Comparison of ENCODE assay signal across 8 cellular contexts in the genomic region with DNA sequence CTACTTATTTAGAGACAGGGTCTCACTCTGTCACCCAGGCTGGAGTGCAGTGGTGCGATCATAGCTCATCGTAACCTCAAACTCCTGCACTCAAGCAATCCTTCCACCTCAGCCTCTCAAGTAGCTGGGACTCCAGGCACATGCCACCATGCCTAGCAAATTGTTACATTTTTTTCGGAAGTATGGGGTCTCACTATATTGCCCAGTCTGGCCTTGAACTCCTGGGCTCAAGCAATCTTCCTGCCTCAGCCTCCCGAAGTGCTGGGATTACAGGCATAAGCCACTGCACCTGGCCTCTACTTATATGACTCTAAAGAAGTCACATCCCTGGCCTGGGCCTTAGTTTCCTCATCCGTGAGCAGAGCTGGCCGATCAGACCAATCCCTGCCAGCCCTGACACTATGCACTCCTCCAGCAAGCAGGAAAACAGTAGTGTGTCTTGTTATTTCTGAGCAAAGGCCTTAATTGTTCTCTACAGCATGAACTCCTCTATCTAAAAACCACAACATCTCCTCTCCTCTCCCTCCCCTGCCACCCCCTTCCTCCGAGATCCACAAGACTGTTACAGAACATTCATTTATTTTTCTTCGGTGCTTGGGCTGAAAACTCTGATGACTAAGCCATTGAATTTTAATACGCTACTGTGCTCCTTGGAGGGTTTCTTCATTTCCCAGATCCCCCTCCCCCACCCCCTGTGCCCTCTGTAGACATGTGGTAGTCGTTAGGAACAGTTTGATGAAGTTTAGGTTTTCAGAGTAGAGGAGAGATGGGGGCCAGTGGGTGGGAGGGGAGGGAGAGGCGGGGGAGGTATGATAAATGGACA.
DNase-seq lines count a peak whose midpoint lies in the region; ATAC-seq lines count a peak whose summit lies in the region.

No MANE protein-coding gene starts in this region.

- H3K4me1 Mint-ChIP-seq in activated T-cell treated with anti-CD3 and anti-CD28 coated beads, Interleukin-2, amount 50 U/mL, for 4 hours (ENCODE audit: low read depth) = peaks cover 6% of the 10 kb centered on the region
- H3K4me1 Mint-ChIP-seq in activated naive CD8-positive, alpha-beta T cell treated with anti-CD3 and anti-CD28 coated beads, Interleukin-2, amount 50 U/mL, for 24 hours = peaks cover 17% of the 10 kb centered on the region

- peak; percentile 28 to 37 for ATAC-seq in activated T-cell treated with anti-CD3 and anti-CD28 coated beads, Interleukin-2, amount 50 U/mL, for 4 hours
- peak; percentile 52 for ATAC-seq in activated naive CD8-positive, alpha-beta T cell treated with anti-CD3 and anti-CD28 coated beads, Interleukin-2, amount 50 U/mL, for 24 hours
- no peak for ATAC-seq in GM18520 (IDR thresholded peaks at IDR 0.05; ENCODE audit: unreplicated experiment)

- H3K27ac Mint-ChIP-seq in activated naive CD8-positive, alpha-beta T cell treated with anti-CD3 and anti-CD28 coated beads, Interleukin-2, amount 50 U/mL, for 24 hours = no peak overlapping the region

- H3K27me3 Mint-ChIP-seq in activated T-cell treated with anti-CD3 and anti-CD28 coated beads, Interleukin-2, amount 50 U/mL, for 4 hours (ENCODE audit: low read depth) = no peaks in the 10 kb centered on the region
- H3K27me3 Mint-ChIP-seq in activated naive CD8-positive, alpha-beta T cell treated with anti-CD3 and anti-CD28 coated beads, Interleukin-2, amount 50 U/mL, for 24 hours = peaks cover 2% of the 10 kb centered on the region

- no peak for DNase-seq in activated T-cell treated with anti-CD3 and anti-CD28 coated beads, Interleukin-2, amount 50 U/mL, for 4 hours
- DNase-seq in activated T-cell treated with anti-CD3 and anti-CD28 coated beads for 4 hours (no peak), inferior parietal cortex (ENCODE audit: extremely low spot score) (peak; percentile 55), ureter (ENCODE audit: low spot score) (peak; percentile 46), NCI-H1092 (lab: John Stamatoyannopoulos, UW) (no peak)
- DNase-seq in activated naive CD8-positive, alpha-beta T cell treated with anti-CD3 and anti-CD28 coated beads, Interleukin-2, amount 50 U/mL, for 24 hours = no peak
- DNase-seq in activated CD8-positive, alpha-beta memory T cell treated with anti-CD3 and anti-CD28 coated beads, Interleukin-2, amount 50 U/mL, for 4 hours = no peak

- H3K4me3 Mint-ChIP-seq in activated T-cell treated with anti-CD3 and anti-CD28 coated beads, Interleukin-2, amount 50 U/mL, for 4 hours = no peak overlapping the region
- H3K4me3 Mint-ChIP-seq in activated naive CD8-positive, alpha-beta T cell treated with anti-CD3 and anti-CD28 coated beads, Interleukin-2, amount 50 U/mL, for 24 hours = no peak overlapping the region

- H3K9me3 Mint-ChIP-seq in activated T-cell treated with anti-CD3 and anti-CD28 coated beads, Interleukin-2, amount 50 U/mL, for 4 hours = no peaks in the 10 kb centered on the region
- H3K9me3 Mint-ChIP-seq in activated naive CD8-positive, alpha-beta T cell treated with anti-CD3 and anti-CD28 coated beads, Interleukin-2, amount 50 U/mL, for 24 hours = no peaks in the 10 kb centered on the region

- no peaks in the 10 kb centered on the region for H3K36me3 Mint-ChIP-seq in activated T-cell treated with anti-CD3 and anti-CD28 coated beads, Interleukin-2, amount 50 U/mL, for 4 hours (ENCODE audit: insufficient read depth)
- no peaks in the 10 kb centered on the region for H3K36me3 Mint-ChIP-seq in activated naive CD8-positive, alpha-beta T cell treated with anti-CD3 and anti-CD28 coated beads, Interleukin-2, amount 50 U/mL, for 24 hours (ENCODE audit: low read depth)

Comparison
In these comparisons a context has a peak if more than half of its experiments do, and no peak if none do; other contexts are left out.
1. DNase-seq: peak in inferior parietal cortex (single experiment) and ureter (single experiment); none in activated T-cell treated with anti-CD3 and anti-CD28 coated beads, Interleukin-2, amount 50 U/mL, for 4 hours (single experiment), activated T-cell treated with anti-CD3 and anti-CD28 coated beads for 4 hours (single experiment), activated naive CD8-positive, alpha-beta T cell treated with anti-CD3 and anti-CD28 coated beads, Interleukin-2, amount 50 U/mL, for 24 hours (single experiment), activated CD8-positive, alpha-beta memory T cell treated with anti-CD3 and anti-CD28 coated beads, Interleukin-2, amount 50 U/mL, for 4 hours (single experiment) and NCI-H1092 (single experiment).